In genomic region chr21:32233055-32233546, GRCh38 we compare ENCODE assay signal across 32 cellular contexts. TPM values are rescaled to one million over a fixed set of nuclear protein-coding genes. Genes with fewer than 3 reads are reported as not detected.
DNase-seq lines count a peak whose midpoint lies in the region; ATAC-seq, FAIRE-seq and TF ChIP-seq lines count a peak whose summit lies in the region.
"Had no signal": no experiment of that assay in that cellular context is flagged by ENCODE, and none has a peak within 500 bp of the region (broad histone marks: within the 10 kb centered on the region; RNA-seq: fewer than 3 reads in every experiment).

No MANE protein-coding gene starts in this region.

- no peak overlapping the region for H2BK5ac ChIP-seq in mesenchymal stem cell (ENCODE audit: low read depth, low read length, poor library complexity, severe bottlenecking)

- FAIRE-seq in bronchial epithelial cell (lab: Jason Lieb, UNC), result no peak
- FAIRE-seq: A549, GM12878, islet of Langerhans, pancreas had no signal

- no peak overlapping the region for H3K23ac ChIP-seq in mesenchymal stem cell (ENCODE audit: low read length in 2 of 2)

- H2BK12ac ChIP-seq in mesenchymal stem cell (ENCODE audit: low read length in 2 of 2), result no peak overlapping the region

- no peaks in the 10 kb centered on the region for H3K79me1 ChIP-seq in mesenchymal stem cell (replicated peaks; ENCODE audit: low read length, poor library complexity, severe bottlenecking)

- peaks cover 2% of the 10 kb centered on the region for H3K4me1 ChIP-seq in mesenchymal stem cell (ENCODE audit: control insufficient read depth, insufficient read depth, low read depth, low read length)
- H3K4me1 ChIP-seq: A549, pancreas, right atrium auricular region had no signal

- no peak overlapping the region for H3K27ac ChIP-seq in mesenchymal stem cell (ENCODE audit: low read length, poor library complexity, severe bottlenecking)
- H3K27ac ChIP-seq: A549, brain microvascular endothelial cell, pancreas, right atrium auricular region, thoracic aorta had no signal

- H3K4me1 Mint-ChIP-seq in natural killer cell, result no peaks in the 10 kb centered on the region
- H3K4me1 Mint-ChIP-seq: activated CD4-positive, alpha-beta memory T cell treated with anti-CD3 and anti-CD28 coated beads, Interleukin-2, amount 10 ng/mL, durations not matched to agents 7 days and 5 days; memory B cell; stimulated activated naive CD8-positive, alpha-beta T cell treated with anti-CD3 and anti-CD28 coated beads, Interleukin-15, amount 100 ng/mL, for 72 hours had no signal

- no peak for ATAC-seq in natural killer cell
- ATAC-seq: A549; GM12878; left lobe of liver; Panc1; stimulated activated naive CD8-positive, alpha-beta T cell treated with anti-CD3 and anti-CD28 coated beads, Interleukin-15, amount 100 ng/mL, for 72 hours had no signal

- H3K9me3 Mint-ChIP-seq in natural killer cell, result no peaks in the 10 kb centered on the region
- H3K9me3 Mint-ChIP-seq: activated CD4-positive, alpha-beta memory T cell treated with anti-CD3 and anti-CD28 coated beads, Interleukin-2, amount 10 ng/mL, durations not matched to agents 7 days and 5 days had no signal

- H3K4me3 ChIP-seq in AG10803 (ENCODE audit: low read length), result no peak overlapping the region
- H3K4me3 ChIP-seq in bronchial epithelial cell (ENCODE audit: low read depth, low read length), result no peak overlapping the region
- H3K4me3 ChIP-seq in mesenchymal stem cell (ENCODE audit: insufficient read depth in 1 of 2, low read depth in 1 of 2, low read length in 2 of 2), result peak overlapping the region in 1 of 2 experiments; percentile 10
- H3K4me3 ChIP-seq: A549, GM12878, HAP-1, pancreas, right atrium auricular region, thoracic aorta had no signal

- H3K36me3 ChIP-seq in bronchial epithelial cell (ENCODE audit: control insufficient read depth, insufficient read depth, low read length) (no peaks in the 10 kb centered on the region), mesenchymal stem cell (ENCODE audit: control insufficient read depth in 1 of 2, insufficient read depth in 2 of 2, low read depth in 1 of 2, low read length in 2 of 2) (no peaks in the 10 kb centered on the region)
- H3K36me3 ChIP-seq: brain microvascular endothelial cell, HAP-1, pancreas, right atrium auricular region, thoracic aorta had no signal

- intact Hi-C loops in natural killer cell (cut with micrococcal nuclease), result no loop called here

- TF ChIP-seq CTCF in AG10803 (conservative IDR thresholded peaks at IDR 0.05; ENCODE audit: low read length) (no peak), bronchial epithelial cell (IDR thresholded peaks at IDR 0.05; ENCODE audit: insufficient read depth, low read length, severe bottlenecking) (no peak), natural killer cell (IDR thresholded peaks at IDR 0.05) (no peak)

- no peak overlapping the region for H3K4ac ChIP-seq in mesenchymal stem cell (ENCODE audit: low read depth in 1 of 2, low read length in 2 of 2)

- peak; percentile 44 for DNase-seq in AG10803 (ENCODE audit: low read depth)
- peak; percentile 50 for DNase-seq in NCI-H146 treated with DMSO at 0.1 percent for 48 hours (lab: John Stamatoyannopoulos, UW; ENCODE audit: unreplicated experiment)
- peak; percentile 15 for DNase-seq in bronchial epithelial cell (ENCODE audit: low read depth)
- no peak for DNase-seq in mesenchymal stem cell
- no peak for DNase-seq in natural killer cell
- DNase-seq in erythroblast (lab: John Stamatoyannopoulos, UW), result no peak
- no peak for DNase-seq in effector CD4-positive, alpha-beta T cell
- DNase-seq in activated CD4-positive, alpha-beta T cell treated with anti-CD3 and anti-CD28 coated beads for 1 hour, result no peak
- DNase-seq: activated CD4-positive, alpha-beta memory T cell treated with anti-CD3 and anti-CD28 coated beads, Interleukin-2, amount 10 ng/mL, durations not matched to agents 7 days and 5 days; activated CD8-positive, alpha-beta memory T cell treated with anti-CD3 and anti-CD28 coated beads, Interleukin-2, amount 50 U/mL, for 4 hours; activated naive CD4-positive, alpha-beta T cell treated with Interleukin-2 at 50 U/mL for 16 hours; brain microvascular endothelial cell; DMS153; foreskin fibroblast; NCI-H1048; NCI-H187 treated with DMSO at 0.1 percent for 48 hours; NCI-H524 treated with DMSO at 0.1 percent for 48 hours; pancreas; SHP77 treated with DMSO at 0.1 percent for 48 hours; stimulated activated CD4-positive, alpha-beta T cell treated with anti-CD3 and anti-CD28 coated beads, Interleukin-1b, Interleukin-23, amount 100 ng/mL, for 48 hours; stimulated activated naive CD8-positive, alpha-beta T cell treated with anti-CD3 and anti-CD28 coated beads, Interleukin-15, amount 100 ng/mL, for 72 hours had no signal

- H3K14ac ChIP-seq in mesenchymal stem cell (ENCODE audit: low read length in 2 of 2), result no peak overlapping the region

- H3K9me3 ChIP-seq in mesenchymal stem cell (ENCODE audit: control insufficient read depth, low read length), result no peaks in the 10 kb centered on the region
- H3K9me3 ChIP-seq: A549, HAP-1, pancreas, right atrium auricular region, thoracic aorta had no signal

- WGBS in mesenchymal stem cell, result 88% methylated on average over 4 of the region's 4 CpGs

- H3K4me3 Mint-ChIP-seq in natural killer cell, result no peak overlapping the region
- H3K4me3 Mint-ChIP-seq: activated CD4-positive, alpha-beta memory T cell treated with anti-CD3 and anti-CD28 coated beads, Interleukin-2, amount 10 ng/mL, durations not matched to agents 7 days and 5 days; memory B cell; neural crest cell; stimulated activated naive CD8-positive, alpha-beta T cell treated with anti-CD3 and anti-CD28 coated beads, Interleukin-15, amount 100 ng/mL, for 72 hours; T-helper 2 cell treated with Interferon-gamma antibody and Interleukin-4, amounts not matched to agents 5 μg/mL and 100 μg/mL, for 36 hours had no signal

- no peak overlapping the region for H2AFZ ChIP-seq in mesenchymal stem cell (ENCODE audit: low read depth, low read length)

- H3K27ac Mint-ChIP-seq in natural killer cell, result no peak overlapping the region
- H3K27ac Mint-ChIP-seq: activated CD4-positive, alpha-beta memory T cell treated with anti-CD3 and anti-CD28 coated beads, Interleukin-2, amount 10 ng/mL, durations not matched to agents 7 days and 5 days; memory B cell; stimulated activated naive CD8-positive, alpha-beta T cell treated with anti-CD3 and anti-CD28 coated beads, Interleukin-15, amount 100 ng/mL, for 72 hours; T-helper 2 cell treated with Interferon-gamma antibody and Interleukin-4, amounts not matched to agents 5 μg/mL and 100 μg/mL, for 36 hours had no signal

- H4K8ac ChIP-seq in mesenchymal stem cell (ENCODE audit: low read length), result no peak overlapping the region

- H2AK5ac ChIP-seq in mesenchymal stem cell (ENCODE audit: low read length, severe bottlenecking), result no peak overlapping the region

- no peak overlapping the region for H4K91ac ChIP-seq in mesenchymal stem cell (ENCODE audit: low read length)

- H3K27me3 Mint-ChIP-seq in natural killer cell (ENCODE audit: low read depth in 2 of 2), result peaks cover 3 to 22% of the 10 kb centered on the region in 2 donors
- H3K27me3 Mint-ChIP-seq: stimulated activated naive CD8-positive, alpha-beta T cell treated with anti-CD3 and anti-CD28 coated beads, Interleukin-15, amount 100 ng/mL, for 72 hours had no signal

- H3K4me2 ChIP-seq in mesenchymal stem cell (ENCODE audit: low read length, poor library complexity, severe bottlenecking), result no peak overlapping the region
- H3K4me2 ChIP-seq: A549 had no signal

- TF ChIP-seq POLR2A in erythroblast (IDR thresholded peaks at IDR 0.05; ENCODE audit: low read length), result no peak

- H2BK15ac ChIP-seq in mesenchymal stem cell (ENCODE audit: low read depth, poor library complexity, severe bottlenecking), result no peak overlapping the region

- H3K27me3 ChIP-seq in bronchial epithelial cell (ENCODE audit: control insufficient read depth, insufficient read depth, low read length), result no peaks in the 10 kb centered on the region
- no peaks in the 10 kb centered on the region for H3K27me3 ChIP-seq in mesenchymal stem cell (ENCODE audit: control insufficient read depth in 1 of 2, insufficient read depth in 1 of 2, low read length in 2 of 2)
- H3K27me3 ChIP-seq: brain microvascular endothelial cell, pancreas, right atrium auricular region had no signal

- H3K9ac ChIP-seq in mesenchymal stem cell (ENCODE audit: low read length), result peak overlapping the region; percentile 16

- H3K18ac ChIP-seq in mesenchymal stem cell (ENCODE audit: low read depth in 1 of 2, low read length in 2 of 2), result no peak overlapping the region

- H2BK120ac ChIP-seq in mesenchymal stem cell (ENCODE audit: low read depth, low read length), result no peak overlapping the region

- no peaks in the 10 kb centered on the region for H3K36me3 Mint-ChIP-seq in natural killer cell
- H3K36me3 Mint-ChIP-seq: memory B cell had no signal

RNA-seq across cellular contexts. Expression of gene MIS18A, which starts 45.7 kb away (rescaled TPM):
- total RNA-seq in bronchial epithelial cell, result 4.2 and 7.0 TPM in 2 replicates
- 7.5 TPM for polyA plus RNA-seq in mesenchymal stem cell (2013, experiment 1 of 2)
- polyA plus RNA-seq in mesenchymal stem cell (2013, experiment 2 of 2), result 8.1 TPM
- total RNA-seq in natural killer cell, result 1 to 10 TPM; 4.2 to 7.9 (median 5.2) TPM

Comparison
In these comparisons a context has a peak if more than half of its experiments do, and no peak if none do; other contexts are left out.
1. DNase-seq: peak in AG10803 (single experiment), NCI-H146 treated with DMSO at 0.1 percent for 48 hours (single experiment) and bronchial epithelial cell (single experiment); none in mesenchymal stem cell (single experiment), natural killer cell (single experiment), erythroblast (0 of 2), effector CD4-positive, alpha-beta T cell (single experiment) and activated CD4-positive, alpha-beta T cell treated with anti-CD3 and anti-CD28 coated beads for 1 hour (single experiment).